Comparison of ENCODE assay signal across 12 cellular contexts in genomic region chr15:38611228-38611627, GRCh38. TPM values are rescaled to one million over a fixed set of nuclear protein-coding genes. Genes with fewer than 3 reads are reported as not detected.
DNase-seq lines count a peak whose midpoint lies in the region; ATAC-seq, FAIRE-seq and TF ChIP-seq lines count a peak whose summit lies in the region.
"Had no signal": no experiment of that assay in that cellular context is flagged by ENCODE, and none has a peak within 500 bp of the region (broad histone marks: within the 10 kb centered on the region; RNA-seq: fewer than 3 reads in every experiment).

No MANE protein-coding gene starts in this region.

- WGBS in mesendoderm (ENCODE audit: extremely low coverage, insufficient coverage, low lambda C conversion rate), result no CpG with 5 or more reads among the region's 4 CpGs

- H3K56ac ChIP-seq in mesendoderm (ENCODE audit: low read length), result no peak overlapping the region

- no peak overlapping the region for H3K23ac ChIP-seq in mesendoderm (ENCODE audit: low read length)

- H3K4me2 ChIP-seq in mesendoderm (ENCODE audit: low read length), result no peak overlapping the region

- TF ChIP-seq POLR2A in erythroblast (IDR thresholded peaks at IDR 0.05; ENCODE audit: low read length), result no peak

- H3K4ac ChIP-seq in mesendoderm (ENCODE audit: low read depth, low read length), result no peak overlapping the region

- no peak overlapping the region for H3K27ac ChIP-seq in mesendoderm (ENCODE audit: low read depth, low read length)
- H3K27ac ChIP-seq: coronary artery, gastroesophageal sphincter had no signal

- no peaks in the 10 kb centered on the region for H3K36me3 ChIP-seq in mesendoderm (ENCODE audit: control insufficient read depth, insufficient read depth, low read length)
- H3K36me3 ChIP-seq: gastroesophageal sphincter had no signal

- intact Hi-C loops in activated CD4-positive, alpha-beta T cell treated with anti-CD3 and anti-CD28 coated beads, Interleukin-2, amount 10 ng/mL, durations not matched to agents 24 days and 14 days (cut with micrococcal nuclease), result loop anchor here (1.0 to 10.0 kb wide), 5 partner anchors 40 to 1014 kb away; no protein-coding TSS in a partner anchor

- H2BK15ac ChIP-seq in mesendoderm (replicated peaks; ENCODE audit: low read depth), result no peak overlapping the region

- H3K9me3 Mint-ChIP-seq in activated CD4-positive, alpha-beta T cell treated with anti-CD3 and anti-CD28 coated beads, Interleukin-2, amount 10 ng/mL, durations not matched to agents 24 days and 14 days, result peaks cover 27% of the 10 kb centered on the region
- H3K9me3 Mint-ChIP-seq in activated naive CD8-positive, alpha-beta T cell treated with anti-CD3 and anti-CD28 coated beads, Interleukin-2, amount 50 U/mL, for 24 hours, result peaks cover 9% of the 10 kb centered on the region

- H3K4me3 Mint-ChIP-seq in activated CD4-positive, alpha-beta T cell treated with anti-CD3 and anti-CD28 coated beads, Interleukin-2, amount 10 ng/mL, durations not matched to agents 24 days and 14 days, result peak overlapping the region; percentile 79
- H3K4me3 Mint-ChIP-seq in activated naive CD8-positive, alpha-beta T cell treated with anti-CD3 and anti-CD28 coated beads, Interleukin-2, amount 50 U/mL, for 24 hours, result peak overlapping the region; percentile 63

- no peak overlapping the region for H3K18ac ChIP-seq in mesendoderm (ENCODE audit: low read length)

- peak overlapping the region; percentile 96 for H3K27ac Mint-ChIP-seq in activated CD4-positive, alpha-beta T cell treated with anti-CD3 and anti-CD28 coated beads, Interleukin-2, amount 10 ng/mL, durations not matched to agents 24 days and 14 days
- peak overlapping the region; percentile 94 for H3K27ac Mint-ChIP-seq in activated naive CD8-positive, alpha-beta T cell treated with anti-CD3 and anti-CD28 coated beads, Interleukin-2, amount 50 U/mL, for 24 hours

- peaks cover 5% of the 10 kb centered on the region for H3K36me3 Mint-ChIP-seq in activated CD4-positive, alpha-beta T cell treated with anti-CD3 and anti-CD28 coated beads, Interleukin-2, amount 10 ng/mL, durations not matched to agents 24 days and 14 days (ENCODE audit: low read depth)
- H3K36me3 Mint-ChIP-seq in activated naive CD8-positive, alpha-beta T cell treated with anti-CD3 and anti-CD28 coated beads, Interleukin-2, amount 50 U/mL, for 24 hours (ENCODE audit: low read depth), result no peaks in the 10 kb centered on the region

- H3K79me1 ChIP-seq in mesendoderm (ENCODE audit: low read length), result no peaks in the 10 kb centered on the region

- H2BK120ac ChIP-seq in mesendoderm (ENCODE audit: low read depth, low read length), result no peak overlapping the region

- no peaks in the 10 kb centered on the region for H3K4me1 ChIP-seq in mesendoderm (ENCODE audit: control insufficient read depth, low read depth, low read length)
- H3K4me1 ChIP-seq: gastroesophageal sphincter had no signal

- H2AK5ac ChIP-seq in mesendoderm (ENCODE audit: low read length), result no peak overlapping the region

- H3K27me3 ChIP-seq in mesendoderm (ENCODE audit: insufficient read depth, low read length, poor library complexity), result no peaks in the 10 kb centered on the region

- H4K8ac ChIP-seq in mesendoderm (ENCODE audit: low read depth, low read length), result no peak overlapping the region

- no peak overlapping the region for H3K4me3 ChIP-seq in mesendoderm (ENCODE audit: low read length)
- H3K4me3 ChIP-seq: coronary artery, gastroesophageal sphincter had no signal

- peaks cover 74% of the 10 kb centered on the region for H3K4me1 Mint-ChIP-seq in activated CD4-positive, alpha-beta T cell treated with anti-CD3 and anti-CD28 coated beads, Interleukin-2, amount 10 ng/mL, durations not matched to agents 24 days and 14 days
- peaks cover 79% of the 10 kb centered on the region for H3K4me1 Mint-ChIP-seq in activated naive CD8-positive, alpha-beta T cell treated with anti-CD3 and anti-CD28 coated beads, Interleukin-2, amount 50 U/mL, for 24 hours

- H4K5ac ChIP-seq in mesendoderm (ENCODE audit: low read length), result no peak overlapping the region

- no peaks in the 10 kb centered on the region for H3K27me3 Mint-ChIP-seq in activated CD4-positive, alpha-beta T cell treated with anti-CD3 and anti-CD28 coated beads, Interleukin-2, amount 10 ng/mL, durations not matched to agents 24 days and 14 days
- no peaks in the 10 kb centered on the region for H3K27me3 Mint-ChIP-seq in activated naive CD8-positive, alpha-beta T cell treated with anti-CD3 and anti-CD28 coated beads, Interleukin-2, amount 50 U/mL, for 24 hours

- no peak overlapping the region for H3K9ac ChIP-seq in mesendoderm (ENCODE audit: low read length)

- no peak overlapping the region for H2BK5ac ChIP-seq in mesendoderm (ENCODE audit: low read length)

- FAIRE-seq in GM19239 (lab: Jason Lieb, UNC), result peak; percentile 82

- DNase-seq in GM19239 (ENCODE audit: insufficient read length, low spot score), result no peak
- DNase-seq in activated CD4-positive, alpha-beta T cell treated with anti-CD3 and anti-CD28 coated beads, Interleukin-2, amount 10 ng/mL, durations not matched to agents 24 days and 14 days, result peak; percentile 85
- DNase-seq in activated naive CD8-positive, alpha-beta T cell treated with anti-CD3 and anti-CD28 coated beads, Interleukin-2, amount 50 U/mL, for 24 hours, result peak; percentile 54
- DNase-seq in stimulated activated CD8-positive, alpha-beta memory T cell treated with anti-CD3 and anti-CD28 coated beads, Interleukin-15, amount 100 ng/mL, for 1 hour (ENCODE audit: low read depth), result peak; percentile 4
- no peak for DNase-seq in mesendoderm
- no peak for DNase-seq in erythroblast (lab: John Stamatoyannopoulos, UW)
- DNase-seq in NCI-H1694 treated with DMSO at 0.1 percent for 48 hours (lab: John Stamatoyannopoulos, UW), result no peak
- DNase-seq: left cardiac atrium had no signal

- peak; percentile 67 for ATAC-seq in activated naive CD8-positive, alpha-beta T cell treated with anti-CD3 and anti-CD28 coated beads, Interleukin-2, amount 50 U/mL, for 24 hours
- no peak for ATAC-seq in GM19395 (IDR thresholded peaks at IDR 0.05; ENCODE audit: unreplicated experiment)
- ATAC-seq: gastroesophageal sphincter, left cardiac atrium, SK-N-SH treated with all-trans-retinoic acid at 6 μM for 48 hours had no signal

- no peaks in the 10 kb centered on the region for H3K79me2 ChIP-seq in mesendoderm (ENCODE audit: control insufficient read depth, insufficient read depth, low read length)

RNA-seq across cellular contexts. Expression of gene RASGRP1, which starts 46.6 kb away (rescaled TPM):
- 94.4 and 94.7 TPM in 2 replicates for total RNA-seq in activated CD4-positive, alpha-beta T cell treated with anti-CD3 and anti-CD28 coated beads, Interleukin-2, amount 10 ng/mL, durations not matched to agents 24 days and 14 days
- polyA plus RNA-seq in mesendoderm (2013, experiment 1 of 2), result 0.32 TPM
- 0.42 TPM for polyA plus RNA-seq in mesendoderm (2013, experiment 2 of 2)

Comparison
In these comparisons a context has a peak if more than half of its experiments do, and no peak if none do; other contexts are left out.
1. DNase-seq: peak in activated CD4-positive, alpha-beta T cell treated with anti-CD3 and anti-CD28 coated beads, Interleukin-2, amount 10 ng/mL, durations not matched to agents 24 days and 14 days (single experiment), activated naive CD8-positive, alpha-beta T cell treated with anti-CD3 and anti-CD28 coated beads, Interleukin-2, amount 50 U/mL, for 24 hours (single experiment) and stimulated activated CD8-positive, alpha-beta memory T cell treated with anti-CD3 and anti-CD28 coated beads, Interleukin-15, amount 100 ng/mL, for 1 hour (single experiment); none in GM19239 (single experiment), mesendoderm (single experiment), erythroblast (0 of 2) and NCI-H1694 treated with DMSO at 0.1 percent for 48 hours (single experiment).